Comparison of ENCODE assay signal across 16 cellular contexts in genomic region chr15:86553116-86553515, GRCh38.
"Had no signal": no experiment of that assay in that cellular context is flagged by ENCODE, and none has a peak within 500 bp of the region (broad histone marks: within the 10 kb centered on the region; RNA-seq: fewer than 3 reads in every experiment).

No MANE protein-coding gene starts in this region.

- H3K27ac ChIP-seq: epithelial cell of prostate, heart right ventricle, right atrium auricular region had no signal

- H3K27me3 ChIP-seq: heart right ventricle, right atrium auricular region had no signal

- FAIRE-seq: frontal cortex, islet of Langerhans had no signal

- ATAC-seq: activated CD4-positive, CD25-positive, alpha-beta regulatory T cell treated with anti-CD3 and anti-CD28 coated beads, Interleukin-2, amount 50 U/mL, for 24 hours; heart right ventricle; left colon; natural killer cell; T-cell had no signal

- H3K36me3 ChIP-seq: heart right ventricle, right atrium auricular region had no signal

- H3K4me3 ChIP-seq: heart right ventricle, lung, right atrium auricular region had no signal

- DNase-seq: activated naive CD8-positive, alpha-beta T cell treated with anti-CD3 and anti-CD28 coated beads for 36 hours; amygdala; cortex of kidney; effector memory CD4-positive, alpha-beta T cell; heart right ventricle; left colon; natural killer cell; posterior cingulate gyrus; T-cell; T-helper 9 cell had no signal

- H3K4me1 ChIP-seq: right atrium auricular region had no signal

- H3K9me3 ChIP-seq: right atrium auricular region had no signal
